In genomic region chr2:62309465-62310091, GRCh38 we compare ENCODE assay signal across 8 cellular contexts.
DNase-seq lines count a peak whose midpoint lies in the region; ATAC-seq and TF ChIP-seq lines count a peak whose summit lies in the region.

No MANE protein-coding gene starts in this region.

- DNase-seq in breast epithelium (ENCODE audit: low spot score in 2 of 2) (peak in 1 of 2 donors; percentile 50), MCF 10A (ENCODE audit: unreplicated experiment) (no peak), ecto neural progenitor cell (ENCODE audit: low spot score) (no peak), WERI-Rb-1 (no peak), HCEC 1CT (no peak)
- DNase-seq in activated CD8-positive, alpha-beta memory T cell treated with anti-CD3 and anti-CD28 coated beads, Interleukin-2, amount 50 U/mL, for 4 hours: peak; percentile 40
- DNase-seq in naive thymus-derived CD4-positive, alpha-beta T cell: peak in 1 of 9 donors; percentile 5

- ATAC-seq in HG03060 (IDR thresholded peaks at IDR 0.05; ENCODE audit: low read depth, unreplicated experiment): peak; percentile 45
- peak; percentile 25 for ATAC-seq in naive thymus-derived CD4-positive, alpha-beta T cell

- no peaks in the 10 kb centered on the region for H3K36me3 Mint-ChIP-seq in MCF 10A (ENCODE audit: insufficient read depth, unreplicated experiment)
- H3K36me3 Mint-ChIP-seq in naive thymus-derived CD4-positive, alpha-beta T cell: no peaks in the 10 kb centered on the region

- no peak for TF ChIP-seq CTCF in breast epithelium (IDR thresholded peaks at IDR 0.05)
- no peak for TF ChIP-seq CTCF in MCF 10A (IDR thresholded peaks at IDR 0.05; ENCODE audit: unreplicated experiment)
- TF ChIP-seq CTCF in WERI-Rb-1 (IDR thresholded peaks at IDR 0.05; ENCODE audit: low read depth, low read length): no peak

- H3K36me3 ChIP-seq in breast epithelium (no peaks in the 10 kb centered on the region), WERI-Rb-1 (no peaks in the 10 kb centered on the region)
- no peaks in the 10 kb centered on the region for H3K36me3 ChIP-seq in naive thymus-derived CD4-positive, alpha-beta T cell (ENCODE audit: control insufficient read depth in 2 of 3, insufficient read depth in 3 of 3, low read length in 3 of 3)

- no peaks in the 10 kb centered on the region for H3K9me3 ChIP-seq in breast epithelium
- no peaks in the 10 kb centered on the region for H3K9me3 ChIP-seq in naive thymus-derived CD4-positive, alpha-beta T cell (ENCODE audit: control insufficient read depth in 2 of 3, low read length in 3 of 3)
- no peaks in the 10 kb centered on the region for H3K9me3 ChIP-seq in WERI-Rb-1 (ENCODE audit: severe bottlenecking)

- intact Hi-C loops in breast epithelium (cut with DNase I; ENCODE audit: low total_unique reads) (no loop called here), MCF 10A (cut with micrococcal nuclease) (loop anchor here (10.0 kb wide), 1 partner anchor 295 kb away; no protein-coding TSS in a partner anchor)
- intact Hi-C loops in naive thymus-derived CD4-positive, alpha-beta T cell (cut with micrococcal nuclease): loop anchor here (5.0 to 10.0 kb wide), 2 partner anchors 87 to 105 kb away; no protein-coding TSS in a partner anchor

- BruUV-seq in MCF 10A (replicated peaks; lab: Mats Ljungman, UMichigan): no TSS peak

- H3K4me3 ChIP-seq in breast epithelium (peak overlapping the region in 2 of 3 donors; percentile 20 to 49), WERI-Rb-1 (ENCODE audit: low read depth, low read length) (no peak overlapping the region)
- H3K4me3 ChIP-seq in naive thymus-derived CD4-positive, alpha-beta T cell (ENCODE audit: low read length): peak overlapping the region; percentile 8

- no peaks in the 10 kb centered on the region for H3K27me3 Mint-ChIP-seq in MCF 10A (ENCODE audit: insufficient read depth, unreplicated experiment)
- H3K27me3 Mint-ChIP-seq in naive thymus-derived CD4-positive, alpha-beta T cell: no peaks in the 10 kb centered on the region

- peak overlapping the region; percentile 93 to 94 for H3K27ac ChIP-seq in breast epithelium
- no peak overlapping the region for H3K27ac ChIP-seq in naive thymus-derived CD4-positive, alpha-beta T cell (ENCODE audit: low read depth, low read length)
- H3K27ac ChIP-seq in WERI-Rb-1: no peak overlapping the region

- no peak overlapping the region for H3K4me3 Mint-ChIP-seq in MCF 10A (ENCODE audit: unreplicated experiment)
- peak overlapping the region; percentile 50 to 86 (median 70) for H3K4me3 Mint-ChIP-seq in naive thymus-derived CD4-positive, alpha-beta T cell

- no peak for TF ChIP-seq POLR2A in breast epithelium (IDR thresholded peaks at IDR 0.05)

- CTCF ChIA-PET in MCF 10A (lab: Yijun Ruan, JAX): interaction anchor here (0.7 kb wide), 1 partner anchor 9 kb away, joined by 3 read pairs; no protein-coding TSS in a partner anchor
- CTCF ChIA-PET in naive thymus-derived CD4-positive, alpha-beta T cell (lab: Charles Lee): interaction anchor here (0.6 kb wide), 1 partner anchor 543 kb away, joined by 4 read pairs; no protein-coding TSS in a partner anchor

- H3K9me3 Mint-ChIP-seq in MCF 10A (ENCODE audit: unreplicated experiment): no peaks in the 10 kb centered on the region
- no peaks in the 10 kb centered on the region for H3K9me3 Mint-ChIP-seq in naive thymus-derived CD4-positive, alpha-beta T cell

- H3K27me3 ChIP-seq in breast epithelium (no peaks in the 10 kb centered on the region), WERI-Rb-1 (ENCODE audit: insufficient read depth, low read depth, severe bottlenecking) (no peaks in the 10 kb centered on the region)
- no peaks in the 10 kb centered on the region for H3K27me3 ChIP-seq in naive thymus-derived CD4-positive, alpha-beta T cell (ENCODE audit: control insufficient read depth in 2 of 2, insufficient read depth in 2 of 2, low read length in 2 of 2)

- H3K4me1 Mint-ChIP-seq in MCF 10A (ENCODE audit: insufficient read depth, unreplicated experiment): peaks cover 20% of the 10 kb centered on the region
- H3K4me1 Mint-ChIP-seq in naive thymus-derived CD4-positive, alpha-beta T cell: peaks cover 44 to 70% (median 60%) of the 10 kb centered on the region in 7 donors

- no peak overlapping the region for H3K27ac Mint-ChIP-seq in MCF 10A (ENCODE audit: low read depth, unreplicated experiment)
- H3K27ac Mint-ChIP-seq in naive thymus-derived CD4-positive, alpha-beta T cell: peak overlapping the region in 7 of 9 donors; percentile 6 to 84 (median 63)

- POLR2A ChIA-PET in MCF 10A (lab: Yijun Ruan, JAX): interaction anchor here (0.5 kb wide), 1 partner anchor 8 kb away, joined by 3 read pairs; no protein-coding TSS in a partner anchor
- POLR2A ChIA-PET in naive thymus-derived CD4-positive, alpha-beta T cell (lab: Charles Lee): no interaction called here

- H3K4me1 ChIP-seq in breast epithelium: peaks cover 0 to 24% of the 10 kb centered on the region in 2 donors
- peaks cover 21 to 75% of the 10 kb centered on the region in 2 donors for H3K4me1 ChIP-seq in naive thymus-derived CD4-positive, alpha-beta T cell (ENCODE audit: control insufficient read depth in 2 of 2, insufficient read depth in 2 of 2, low read length in 2 of 2)

Comparison
In these comparisons a context has a peak if more than half of its experiments do, and no peak if none do; other contexts are left out.
1. H3K27ac ChIP-seq: peak in breast epithelium (2 of 2); none in naive thymus-derived CD4-positive, alpha-beta T cell (single experiment) and WERI-Rb-1 (single experiment).